In genomic region chr21:41373253-41373652, GRCh38 we compare ENCODE assay signal across 1 cellular context.
TF ChIP-seq lines count a peak whose summit lies in the region.

No MANE protein-coding gene starts in this region.

TF ChIP-seq in WTC11, 78 proteins besides CTCF, POLR2A, EP300 and RAD21:
- TF ChIP-seq HMGXB4 (CRISPR knock-in tag; IDR thresholded peaks at IDR 0.05) (no peak), AFF4 (CRISPR knock-in tag; IDR thresholded peaks at IDR 0.05; ENCODE audit: borderline replicate concordance) (no peak), PREB (CRISPR knock-in tag; IDR thresholded peaks at IDR 0.05; ENCODE audit: borderline replicate concordance) (no peak), CBFB (CRISPR knock-in tag; IDR thresholded peaks at IDR 0.05; ENCODE audit: low read depth) (no peak), SP1 (CRISPR knock-in tag; conservative IDR thresholded peaks at IDR 0.05) (no peak), ZNF263 (CRISPR knock-in tag; IDR thresholded peaks at IDR 0.05; ENCODE audit: low read depth) (no peak), ZNF671 (CRISPR knock-in tag; IDR thresholded peaks at IDR 0.05) (no peak), ZNF281 (CRISPR knock-in tag; IDR thresholded peaks at IDR 0.05) (no peak), E2F5 (CRISPR knock-in tag; IDR thresholded peaks at IDR 0.05) (no peak), ESRRA (CRISPR knock-in tag; IDR thresholded peaks at IDR 0.05; ENCODE audit: borderline replicate concordance) (no peak), ZNF138 (CRISPR knock-in tag; conservative IDR thresholded peaks at IDR 0.05) (no peak), TCF7 (CRISPR knock-in tag; IDR thresholded peaks at IDR 0.05; ENCODE audit: low read depth) (no peak), NR2C2 (CRISPR knock-in tag; IDR thresholded peaks at IDR 0.05) (no peak), ZBTB43 (CRISPR knock-in tag; IDR thresholded peaks at IDR 0.05) (no peak), NFATC4 (CRISPR knock-in tag; IDR thresholded peaks at IDR 0.05) (no peak), TEAD4 (CRISPR knock-in tag; IDR thresholded peaks at IDR 0.05) (no peak), ATF6 (CRISPR knock-in tag; IDR thresholded peaks at IDR 0.05) (no peak), FOXP1 (CRISPR knock-in tag; IDR thresholded peaks at IDR 0.05; ENCODE audit: borderline replicate concordance) (no peak)
